In the genomic region with DNA sequence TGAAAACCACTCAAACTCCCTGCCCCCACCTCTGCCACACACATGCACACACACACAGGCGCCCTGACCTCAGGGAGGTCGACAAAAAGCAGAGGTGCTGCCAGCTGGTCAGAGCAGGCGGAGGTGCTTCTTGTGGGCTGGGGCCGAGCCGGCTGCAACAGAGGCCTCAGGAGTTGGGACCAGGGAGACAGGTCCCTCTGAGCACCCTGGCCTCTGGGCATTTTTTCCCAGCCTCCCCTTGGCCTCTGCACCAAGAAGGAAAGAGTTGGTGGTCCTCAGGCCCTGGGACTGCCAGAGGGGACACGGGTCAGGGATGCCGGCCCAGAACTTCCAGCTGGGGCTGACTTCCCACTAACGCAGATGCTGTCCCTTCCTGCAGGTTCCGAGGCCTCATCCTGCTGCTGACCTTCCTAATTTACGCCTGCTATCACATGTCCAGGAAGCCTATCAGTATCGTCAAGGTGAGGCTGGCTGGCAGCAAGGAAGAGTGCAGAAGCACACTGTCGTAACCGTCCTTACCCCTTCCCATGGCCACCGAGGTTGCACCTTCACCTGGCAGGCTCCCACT, we compare ENCODE assay signal across 22 cellular contexts. TPM values are rescaled to one million over a fixed set of nuclear protein-coding genes. Genes with fewer than 3 reads are reported as not detected.
DNase-seq lines count a peak whose midpoint lies in the region; ATAC-seq, FAIRE-seq and TF ChIP-seq lines count a peak whose summit lies in the region.
"Had no signal": no experiment of that assay in that cellular context is flagged by ENCODE, and none has a peak within 500 bp of the region (broad histone marks: within the 10 kb centered on the region; RNA-seq: fewer than 3 reads in every experiment).

No MANE protein-coding gene starts in this region.

- TF ChIP-seq POLR2A in breast epithelium (IDR thresholded peaks at IDR 0.05) (no peak), K562 (conservative IDR thresholded peaks at IDR 0.05) (no peak)

- POLR2A ChIA-PET in MCF 10A (lab: Yijun Ruan, JAX), result interaction anchor here (0.6 to 1.7 kb wide), 4 partner anchors 11 to 112 kb away, joined by 3 to 15 read pairs (median 3); a partner anchor contains a TSS
- POLR2A ChIA-PET in K562 (lab: Yijun Ruan, JAX), result no interaction called here
- POLR2A ChIA-PET in naive thymus-derived CD4-positive, alpha-beta T cell (lab: Charles Lee), result no interaction called here

- H3K36me3 Mint-ChIP-seq in MCF 10A (ENCODE audit: insufficient read depth, unreplicated experiment), result no peaks in the 10 kb centered on the region
- no peaks in the 10 kb centered on the region for H3K36me3 Mint-ChIP-seq in naive thymus-derived CD4-positive, alpha-beta T cell
- H3K36me3 Mint-ChIP-seq: CD4-positive, CD25-positive, alpha-beta regulatory T cell had no signal

- CTCF ChIA-PET in MCF 10A (lab: Yijun Ruan, JAX) (interaction anchor here (0.6 to 2.1 kb wide), 13 partner anchors 10 to 269 kb away, joined by 3 to 7 read pairs (median 4); a partner anchor contains a TSS), K562 (lab: Yijun Ruan, JAX; ENCODE audit: low intra/inter-chr PET ratio) (no interaction called here)
- CTCF ChIA-PET in naive thymus-derived CD4-positive, alpha-beta T cell (lab: Charles Lee), result no interaction called here

- no peak overlapping the region for H3K23ac ChIP-seq in mesenchymal stem cell (ENCODE audit: low read length in 2 of 2)

- H3K4me1 Mint-ChIP-seq in MCF 10A (ENCODE audit: insufficient read depth, unreplicated experiment), result peaks cover 36% of the 10 kb centered on the region
- peaks cover 0 to 6% (median 0%) of the 10 kb centered on the region in 7 donors for H3K4me1 Mint-ChIP-seq in naive thymus-derived CD4-positive, alpha-beta T cell

- H3K4ac ChIP-seq in mesenchymal stem cell (ENCODE audit: low read depth in 1 of 2, low read length in 2 of 2), result no peak overlapping the region

- H2AK5ac ChIP-seq in mesenchymal stem cell (ENCODE audit: low read length, severe bottlenecking), result no peak overlapping the region

- no peak overlapping the region for H3K14ac ChIP-seq in mesenchymal stem cell (ENCODE audit: low read length in 2 of 2)

- BruUV-seq in MCF 10A (replicated peaks; lab: Mats Ljungman, UMichigan), result no TSS peak
- BruUV-seq in K562 (replicated peaks; lab: Mats Ljungman, UMichigan), result no TSS peak

- no peaks in the 10 kb centered on the region for H3K9me3 Mint-ChIP-seq in MCF 10A (ENCODE audit: unreplicated experiment)
- H3K9me3 Mint-ChIP-seq in naive thymus-derived CD4-positive, alpha-beta T cell, result no peaks in the 10 kb centered on the region
- H3K9me3 Mint-ChIP-seq: CD4-positive, CD25-positive, alpha-beta regulatory T cell had no signal

- H2BK5ac ChIP-seq in mesenchymal stem cell (ENCODE audit: low read depth, low read length, poor library complexity, severe bottlenecking), result no peak overlapping the region

- no peaks in the 10 kb centered on the region for H4K20me1 ChIP-seq in K562 (replicated peaks; ENCODE audit: control insufficient read depth, insufficient read depth, low read length)

- H3K4me1 ChIP-seq in breast epithelium (no peaks in the 10 kb centered on the region), K562 (replicated peaks in 1 of 2; ENCODE audit: control insufficient read depth in 2 of 2, insufficient read depth in 2 of 2, low read length in 2 of 2) (peaks cover 38 to 47% of the 10 kb centered on the region in 2 experiments), mesenchymal stem cell (ENCODE audit: control insufficient read depth, insufficient read depth, low read depth, low read length) (peaks cover 16% of the 10 kb centered on the region), upper lobe of right lung (peaks cover 4% of the 10 kb centered on the region)
- no peaks in the 10 kb centered on the region for H3K4me1 ChIP-seq in naive thymus-derived CD4-positive, alpha-beta T cell (ENCODE audit: control insufficient read depth in 2 of 2, insufficient read depth in 2 of 2, low read length in 2 of 2)

- DNase-seq in MCF 10A (ENCODE audit: unreplicated experiment) (no peak), breast epithelium (ENCODE audit: low spot score in 2 of 2) (no peak), K562 (ENCODE audit: extremely low read depth in 1 of 4, low spot score in 3 of 4) (no peak), mesenchymal stem cell (no peak), upper lobe of right lung (peak; percentile 55)
- no peak for DNase-seq in naive thymus-derived CD4-positive, alpha-beta T cell
- DNase-seq: ACHN; CD4-positive, CD25-positive, alpha-beta regulatory T cell; DMS153; DND-41; NCI-H1048; NCI-H1417; NCI-H1694; NCI-H2029 treated with DMSO at 0.1 percent for 48 hours; NCI-H2227 treated with DMSO at 0.1 percent for 48 hours; NCI-H526 treated with DMSO at 0.1 percent for 48 hours; RPMI8226; SHP77 treated with DMSO at 0.1 percent for 48 hours had no signal

- H4K91ac ChIP-seq in mesenchymal stem cell (ENCODE audit: low read length), result no peak overlapping the region

- no peak overlapping the region for H3K4me3 Mint-ChIP-seq in MCF 10A (ENCODE audit: unreplicated experiment)
- no peak overlapping the region for H3K4me3 Mint-ChIP-seq in naive thymus-derived CD4-positive, alpha-beta T cell
- H3K4me3 Mint-ChIP-seq: CD4-positive, CD25-positive, alpha-beta regulatory T cell had no signal

- no peak overlapping the region for H2BK120ac ChIP-seq in mesenchymal stem cell (ENCODE audit: low read depth, low read length)

- TF ChIP-seq RAD21 in K562 (CRISPR knock-in tag; conservative IDR thresholded peaks at IDR 0.05 in 1 of 2, IDR thresholded peaks at IDR 0.05 in 1 of 2), result no peak

- H2BK15ac ChIP-seq in mesenchymal stem cell (ENCODE audit: low read depth, poor library complexity, severe bottlenecking), result no peak overlapping the region

- H3K9ac ChIP-seq in K562 (ENCODE audit: insufficient read depth in 1 of 2, low read depth in 2 of 2, low read length in 2 of 2), result peak overlapping the region in 1 of 2 experiments; percentile 66; a peak in 2 of 4 replicates
- H3K9ac ChIP-seq in mesenchymal stem cell (ENCODE audit: low read length), result no peak overlapping the region
- H3K9ac ChIP-seq: KMS-11 had no signal

- no peak overlapping the region for H2BK12ac ChIP-seq in mesenchymal stem cell (ENCODE audit: low read length in 2 of 2)

- no peaks in the 10 kb centered on the region for H3K27me3 Mint-ChIP-seq in MCF 10A (ENCODE audit: insufficient read depth, unreplicated experiment)
- H3K27me3 Mint-ChIP-seq in naive thymus-derived CD4-positive, alpha-beta T cell, result peaks cover 0 to 24% (median 4%) of the 10 kb centered on the region in 5 donors

- intact Hi-C loops in MCF 10A (cut with micrococcal nuclease) (loop anchor here (5.0 kb wide), 1 partner anchor 114 kb away; no protein-coding TSS in a partner anchor), breast epithelium (cut with DNase I; ENCODE audit: low total_unique reads) (no loop called here), K562 (cut with micrococcal nuclease) (no loop called here), upper lobe of right lung (cut with DNase I) (no loop called here)
- intact Hi-C loops in naive thymus-derived CD4-positive, alpha-beta T cell (cut with micrococcal nuclease), result no loop called here

- in situ Hi-C loops in K562 (cut with MboI), result no loop called here

- TF ChIP-seq CTCF in MCF 10A (IDR thresholded peaks at IDR 0.05; ENCODE audit: unreplicated experiment) (no peak), breast epithelium (IDR thresholded peaks at IDR 0.05) (no peak), K562 (IDR thresholded peaks at IDR 0.05 in 2 of 3, conservative IDR thresholded peaks at IDR 0.05 in 1 of 3; ENCODE audit: insufficient read depth in 2 of 3, low read depth in 1 of 3, low read length in 3 of 3) (no peak), upper lobe of right lung (IDR thresholded peaks at IDR 0.05) (no peak)

- H3K27ac ChIP-seq in breast epithelium (no peak overlapping the region), K562 (ENCODE audit: extremely low read depth, low read depth, low read length) (peak overlapping the region; percentile 41; the same call in 1 of the 3 replicates), mesenchymal stem cell (ENCODE audit: low read length, poor library complexity, severe bottlenecking) (no peak overlapping the region), upper lobe of right lung (no peak overlapping the region)
- H3K27ac ChIP-seq in naive thymus-derived CD4-positive, alpha-beta T cell (ENCODE audit: low read depth, low read length), result no peak overlapping the region
- H3K27ac ChIP-seq: 22Rv1, KMS-11 had no signal

- H3K36me3 ChIP-seq in breast epithelium (no peaks in the 10 kb centered on the region), K562 (ENCODE audit: control insufficient read depth, insufficient read depth, low read length) (no peaks in the 10 kb centered on the region), mesenchymal stem cell (ENCODE audit: control insufficient read depth in 1 of 2, insufficient read depth in 2 of 2, low read depth in 1 of 2, low read length in 2 of 2) (no peaks in the 10 kb centered on the region), upper lobe of right lung (no peaks in the 10 kb centered on the region)
- H3K36me3 ChIP-seq in naive thymus-derived CD4-positive, alpha-beta T cell (ENCODE audit: control insufficient read depth in 2 of 3, insufficient read depth in 3 of 3, low read length in 3 of 3), result no peaks in the 10 kb centered on the region

- ATAC-seq in K562 (no peak), upper lobe of right lung (no peak), GM18520 (IDR thresholded peaks at IDR 0.05; ENCODE audit: unreplicated experiment) (no peak), GM18502 (IDR thresholded peaks at IDR 0.05; ENCODE audit: poor library complexity, unreplicated experiment) (no peak)
- ATAC-seq in naive thymus-derived CD4-positive, alpha-beta T cell, result no peak

- H3K9me3 ChIP-seq in breast epithelium, result no peaks in the 10 kb centered on the region
- H3K9me3 ChIP-seq in K562 (replicated peaks; ENCODE audit: control insufficient read depth, insufficient read depth, low read depth, low read length), result no peaks in the 10 kb centered on the region
- H3K9me3 ChIP-seq in mesenchymal stem cell (ENCODE audit: control insufficient read depth, low read length), result no peaks in the 10 kb centered on the region
- no peaks in the 10 kb centered on the region for H3K9me3 ChIP-seq in upper lobe of right lung
- H3K9me3 ChIP-seq in naive thymus-derived CD4-positive, alpha-beta T cell (ENCODE audit: control insufficient read depth in 2 of 3, low read length in 3 of 3), result no peaks in the 10 kb centered on the region

- H4K8ac ChIP-seq in mesenchymal stem cell (ENCODE audit: low read length), result peak overlapping the region; percentile 70

- H3K27ac Mint-ChIP-seq in MCF 10A (ENCODE audit: low read depth, unreplicated experiment), result peak overlapping the region; percentile 84
- H3K27ac Mint-ChIP-seq in naive thymus-derived CD4-positive, alpha-beta T cell, result no peak overlapping the region
- H3K27ac Mint-ChIP-seq: CD4-positive, CD25-positive, alpha-beta regulatory T cell had no signal

- FAIRE-seq in K562 (lab: Jason Lieb, UNC), result no peak

- H3K27me3 ChIP-seq in breast epithelium (no peaks in the 10 kb centered on the region), K562 (ENCODE audit: control insufficient read depth in 2 of 2, insufficient read depth in 2 of 2, low read length in 2 of 2) (no peaks in the 10 kb centered on the region), mesenchymal stem cell (ENCODE audit: control insufficient read depth in 1 of 2, insufficient read depth in 1 of 2, low read length in 2 of 2) (no peaks in the 10 kb centered on the region), upper lobe of right lung (no peaks in the 10 kb centered on the region)
- no peaks in the 10 kb centered on the region for H3K27me3 ChIP-seq in naive thymus-derived CD4-positive, alpha-beta T cell (ENCODE audit: control insufficient read depth in 2 of 2, insufficient read depth in 2 of 2, low read length in 2 of 2)

- no peak for TF ChIP-seq EP300 in K562 (IDR thresholded peaks at IDR 0.05; ENCODE audit: low read length)

- H3K79me2 ChIP-seq in K562 (ENCODE audit: control insufficient read depth, insufficient read depth, low read length), result no peaks in the 10 kb centered on the region

- H3K4me3 ChIP-seq in breast epithelium (no peak overlapping the region), K562 (no peak overlapping the region), mesenchymal stem cell (ENCODE audit: insufficient read depth in 1 of 2, low read depth in 1 of 2, low read length in 2 of 2) (no peak overlapping the region), upper lobe of right lung (no peak overlapping the region)
- no peak overlapping the region for H3K4me3 ChIP-seq in naive thymus-derived CD4-positive, alpha-beta T cell (ENCODE audit: low read length)

- H3K4me2 ChIP-seq in K562 (ENCODE audit: insufficient read depth, low read length) (peak overlapping the region; percentile 64; the same call in 1 of the 2 replicates), mesenchymal stem cell (ENCODE audit: low read length, poor library complexity, severe bottlenecking) (no peak overlapping the region)
- H3K4me2 ChIP-seq: KMS-11 had no signal

- H3K79me1 ChIP-seq in mesenchymal stem cell (replicated peaks; ENCODE audit: low read length, poor library complexity, severe bottlenecking), result no peaks in the 10 kb centered on the region

- peak overlapping the region in 1 of 2 experiments; percentile 48 for H3K18ac ChIP-seq in mesenchymal stem cell (ENCODE audit: low read depth in 1 of 2, low read length in 2 of 2)

- WGBS in K562 (ENCODE audit: insufficient coverage, low coverage, missing lambda C conversion rate), result 70% methylated on average over 14 of the region's 14 CpGs
- WGBS in mesenchymal stem cell, result 87% methylated on average over 14 of the region's 14 CpGs

- peaks cover 5% of the 10 kb centered on the region for H3K9me1 ChIP-seq in K562 (ENCODE audit: control insufficient read depth, insufficient read depth, low read length)

- H2AFZ ChIP-seq in K562 (ENCODE audit: low read depth, low read length), result peak overlapping the region; percentile 88
- no peak overlapping the region for H2AFZ ChIP-seq in mesenchymal stem cell (ENCODE audit: low read depth, low read length)

RNA-seq across cellular contexts. Expression of a gene that starts 13.4 kb away (rescaled TPM):
- total RNA-seq in MCF 10A (2022) (5.2 and 7.8 TPM in 2 replicates), breast epithelium (10 to 100 TPM in 2 of 3 donors, 1 to 10 TPM in 1; 3.9 to 38.9 (median 13.6) TPM), K562 (2014; rRNA removed) (0.27 and 0.57 TPM in 2 replicates), K562 (2014; rRNA removed; fragmentation: Illumina TruSeq; extraction: Trizol) (0.45 and 0.47 TPM in 2 replicates), K562 (2015; rRNA removed; fragmentation: Illumina TruSeq; extraction: Trizol) (0.53 and 0.72 TPM in 2 replicates), K562 (2021) (0.58 and 0.71 TPM in 2 replicates), upper lobe of right lung (25.1 TPM)
- 2.5 and 4.6 TPM in 2 replicates for total RNA-seq in K562 (2011; cell fraction: chromatin; rRNA removed; ENCODE audit: low replicate concordance)
- 2.1 and 2.3 TPM in 2 replicates for total RNA-seq in K562 (2011; cell fraction: nucleolus; rRNA removed)
- 2.1 and 2.3 TPM in 2 replicates for total RNA-seq in K562 (2011; cell fraction: nucleoplasm; rRNA removed)
- polyA plus RNA-seq in K562 (2011; rRNA removed) (0.70 and 0.96 TPM in 2 replicates), K562 (2014; fragmentation: Illumina TruSeq; extraction: Trizol) (0.40 and 0.52 TPM in 2 replicates), K562 (2014; fragmentation: Nextera tagmentation; extraction: Ambion mirVana) (under 1 TPM; 0.01 to 0.11 TPM), K562 (2014; rRNA removed) (1.0 and 1.2 TPM in 2 replicates)
- 0.50 and 1.1 TPM in 2 replicates for polyA plus RNA-seq in K562 (2011; cell fraction: cytosol; rRNA removed)
- polyA plus RNA-seq in K562 (2011; cell fraction: nucleus; rRNA removed), result 4.2 and 6.1 TPM in 2 replicates
- polyA plus RNA-seq in K562 (2012), result 0.62 and 1.8 TPM in 2 replicates
- 0.42 and 1.4 TPM in 2 replicates for polyA minus RNA-seq in K562 (2011; rRNA and poly(A)+ RNA removed)
- not detected in 2 replicates for polyA minus RNA-seq in K562 (2011; cell fraction: cytosol; rRNA and poly(A)+ RNA removed)
- polyA minus RNA-seq in K562 (2011; cell fraction: nucleus; rRNA and poly(A)+ RNA removed), result 1.9 and 2.2 TPM in 2 replicates
- 1.3 TPM for polyA plus RNA-seq in mesenchymal stem cell (2013, experiment 1 of 2)
- polyA plus RNA-seq in mesenchymal stem cell (2013, experiment 2 of 2), result 1.7 TPM
- 10 to 100 TPM in 1 of 5 experiments, 1 to 10 TPM in 3, under 1 TPM in 1; 0.58 to 16.3 (median 4.0) TPM for total RNA-seq in naive thymus-derived CD4-positive, alpha-beta T cell
- under 1 TPM; 0.07 to 0.20 TPM for polyA plus RNA-seq in naive thymus-derived CD4-positive, alpha-beta T cell
- total RNA-seq: CD4-positive, CD25-positive, alpha-beta regulatory T cell had no signal

RNA-seq across cellular contexts. Expression of a gene that starts 35.0 kb away (rescaled TPM):
- total RNA-seq in MCF 10A (2022) (21.1 and 31.3 TPM in 2 replicates), breast epithelium (10 to 100 TPM; 20.6 to 26.2 (median 22.4) TPM), K562 (2014; rRNA removed) (13.4 and 19.4 TPM in 2 replicates), K562 (2014; rRNA removed; fragmentation: Illumina TruSeq; extraction: Trizol) (26.9 and 28.7 TPM in 2 replicates), K562 (2015; rRNA removed; fragmentation: Illumina TruSeq; extraction: Trizol) (21.7 and 25.4 TPM in 2 replicates), K562 (2021) (15.9 and 17.2 TPM in 2 replicates), upper lobe of right lung (19.0 TPM)
- 14.9 and 15.6 TPM in 2 replicates for total RNA-seq in K562 (2011; cell fraction: chromatin; rRNA removed; ENCODE audit: low replicate concordance)
- 11.4 and 16.0 TPM in 2 replicates for total RNA-seq in K562 (2011; cell fraction: nucleolus; rRNA removed)
- 20.0 and 24.9 TPM in 2 replicates for total RNA-seq in K562 (2011; cell fraction: nucleoplasm; rRNA removed)
- polyA plus RNA-seq in K562 (2011; rRNA removed) (17.5 and 32.2 TPM in 2 replicates), K562 (2014; fragmentation: Illumina TruSeq; extraction: Trizol) (25.4 and 30.5 TPM in 2 replicates), K562 (2014; fragmentation: Nextera tagmentation; extraction: Ambion mirVana) (10 to 100 TPM; 24.8 to 25.1 TPM), K562 (2014; rRNA removed) (24.7 and 26.6 TPM in 2 replicates)
- polyA plus RNA-seq in K562 (2011; cell fraction: cytosol; rRNA removed), result 17.6 and 22.3 TPM in 2 replicates
- polyA plus RNA-seq in K562 (2011; cell fraction: nucleus; rRNA removed), result 36.4 and 50.8 TPM in 2 replicates
- polyA plus RNA-seq in K562 (2012), result 23.1 and 29.3 TPM in 2 replicates
- 8.5 and 11.0 TPM in 2 replicates for polyA minus RNA-seq in K562 (2011; rRNA and poly(A)+ RNA removed)
- 4.2 and 6.5 TPM in 2 replicates for polyA minus RNA-seq in K562 (2011; cell fraction: cytosol; rRNA and poly(A)+ RNA removed)
- polyA minus RNA-seq in K562 (2011; cell fraction: nucleus; rRNA and poly(A)+ RNA removed), result 11.8 and 13.7 TPM in 2 replicates
- 19.4 TPM for polyA plus RNA-seq in mesenchymal stem cell (2013, experiment 1 of 2)
- 18.8 TPM for polyA plus RNA-seq in mesenchymal stem cell (2013, experiment 2 of 2)
- total RNA-seq in naive thymus-derived CD4-positive, alpha-beta T cell, result 10 to 100 TPM; 10.2 to 18.5 (median 13.9) TPM
- polyA plus RNA-seq in naive thymus-derived CD4-positive, alpha-beta T cell, result 10 to 100 TPM; 34.5 to 36.1 TPM
